Comparison of ENCODE assay signal across 16 cellular contexts in the genomic region with DNA sequence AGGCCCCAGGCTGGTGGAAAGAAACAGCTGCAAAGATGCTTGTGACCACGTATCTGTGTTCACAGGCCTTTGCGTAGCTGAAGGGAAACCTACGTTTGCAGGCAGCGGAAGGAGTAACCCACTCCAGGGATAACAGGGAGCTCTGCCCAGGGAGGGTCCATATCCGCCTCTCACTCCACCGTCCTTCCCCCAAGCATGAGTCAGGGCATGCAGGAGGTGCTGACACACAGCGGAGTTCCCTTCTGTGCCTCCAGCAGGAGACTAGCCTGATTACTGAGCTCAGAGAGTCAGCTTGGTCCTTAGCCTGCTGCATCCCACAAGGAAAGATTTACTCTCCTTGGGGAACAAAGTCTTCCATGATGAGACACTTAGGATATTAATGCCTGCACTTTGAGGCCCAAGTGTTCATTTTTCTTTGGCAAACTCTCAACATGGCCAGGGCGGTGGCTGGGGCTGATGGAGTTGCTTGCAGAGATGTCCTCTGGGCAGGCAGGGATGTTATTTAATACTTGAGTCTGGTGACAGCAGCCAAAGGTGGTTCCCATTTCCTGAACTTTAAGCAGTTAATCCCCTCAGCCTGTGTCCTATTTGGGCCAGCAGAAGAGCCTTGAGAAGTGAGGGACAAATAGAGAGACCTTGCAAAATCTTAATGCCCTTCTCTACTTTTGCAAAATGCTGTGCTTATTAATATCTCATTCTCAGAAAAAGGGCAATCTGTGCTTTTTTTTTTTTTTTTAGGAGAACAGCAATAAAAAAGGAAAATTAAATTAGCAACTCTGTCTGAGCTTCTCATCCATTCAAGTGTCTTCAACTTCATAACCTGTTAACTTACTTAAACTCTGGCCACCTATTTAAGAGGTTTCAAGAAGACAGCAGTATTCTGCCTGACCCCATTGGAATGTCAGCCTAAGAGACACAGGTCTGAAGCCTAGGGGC.
DNase-seq lines count a peak whose midpoint lies in the region; ATAC-seq and TF ChIP-seq lines count a peak whose summit lies in the region.
"Had no signal": no experiment of that assay in that cellular context is flagged by ENCODE, and none has a peak within 500 bp of the region (broad histone marks: within the 10 kb centered on the region; RNA-seq: fewer than 3 reads in every experiment).

No MANE protein-coding gene starts in this region.

- H3K4me1 Mint-ChIP-seq in activated CD8-positive, alpha-beta T cell treated with anti-CD3 and anti-CD28 coated beads, Interleukin-2, amount 10 ng/mL, durations not matched to agents 7 days and 5 days (ENCODE audit: low read depth), result no peaks in the 10 kb centered on the region
- H3K4me1 Mint-ChIP-seq: activated CD4-positive, alpha-beta T cell treated with anti-CD3 and anti-CD28 coated beads for 36 hours had no signal

- no peaks in the 10 kb centered on the region for H3K36me3 ChIP-seq in brain microvascular endothelial cell (replicated peaks)
- H3K36me3 ChIP-seq: pancreas, upper lobe of right lung had no signal

- no peak overlapping the region for H3K4me3 ChIP-seq in brain microvascular endothelial cell (ENCODE audit: low read depth, low read length)
- H3K4me3 ChIP-seq: pancreas, upper lobe of right lung had no signal

- H3K9me3 Mint-ChIP-seq in activated CD8-positive, alpha-beta T cell treated with anti-CD3 and anti-CD28 coated beads, Interleukin-2, amount 10 ng/mL, durations not matched to agents 7 days and 5 days (ENCODE audit: insufficient read depth), result no peaks in the 10 kb centered on the region
- H3K9me3 Mint-ChIP-seq: activated T-cell treated with anti-CD3 and anti-CD28 coated beads, Interleukin-2, amount 50 U/mL, for 72 hours; T-helper 1 cell treated with Interleukin-12 subunit alpha and Interleukin-12 subunit beta and Interleukin-4 antibody, amounts not matched to agents 30 μg/mL and 1 μg/mL, for 36 hours had no signal

- no peak for TF ChIP-seq CTCF in brain microvascular endothelial cell (IDR thresholded peaks at IDR 0.05; ENCODE audit: low read depth, low read length, missing control alignments)

- POLR2A ChIA-PET in HEK293T (lab: Yijun Ruan, JAX), result interaction anchor here (0.6 to 1.2 kb wide), 4 partner anchors 12 to 115 kb away, joined by 3 to 4 read pairs (median 4); no protein-coding TSS in a partner anchor
- POLR2A ChIA-PET in activated CD8-positive, alpha-beta T cell treated with anti-CD3 and anti-CD28 coated beads, Interleukin-2, amount 10 ng/mL, durations not matched to agents 7 days and 5 days (lab: Charles Lee), result no interaction called here

- no peak overlapping the region for H3K27ac ChIP-seq in brain microvascular endothelial cell
- H3K27ac ChIP-seq: pancreas, upper lobe of right lung had no signal

- no peak overlapping the region for H3K27ac Mint-ChIP-seq in activated CD8-positive, alpha-beta T cell treated with anti-CD3 and anti-CD28 coated beads, Interleukin-2, amount 10 ng/mL, durations not matched to agents 7 days and 5 days
- H3K27ac Mint-ChIP-seq: activated CD4-positive, alpha-beta T cell treated with anti-CD3 and anti-CD28 coated beads for 36 hours; activated T-cell treated with anti-CD3 and anti-CD28 coated beads, Interleukin-2, amount 50 U/mL, for 72 hours; H9; T-helper 1 cell treated with Interleukin-12 subunit alpha and Interleukin-12 subunit beta and Interleukin-4 antibody, amounts not matched to agents 30 μg/mL and 1 μg/mL, for 36 hours had no signal

- ATAC-seq in activated CD8-positive, alpha-beta T cell treated with anti-CD3 and anti-CD28 coated beads, Interleukin-2, amount 10 ng/mL, durations not matched to agents 7 days and 5 days, result no peak
- ATAC-seq: activated CD4-positive, alpha-beta T cell treated with anti-CD3 and anti-CD28 coated beads for 36 hours; activated T-cell treated with anti-CD3 and anti-CD28 coated beads, Interleukin-2, amount 50 U/mL, for 72 hours had no signal

- peak; percentile 72 for DNase-seq in A172 (ENCODE audit: low spot score)
- DNase-seq in HEK293T (ENCODE audit: extremely low spot score), result peak; percentile 15
- DNase-seq in brain microvascular endothelial cell, result peak; percentile 53
- peak; percentile 66 for DNase-seq in islet precursor cell
- no peak for DNase-seq in activated CD4-positive, alpha-beta T cell treated with anti-CD3 and anti-CD28 coated beads for 4 hours
- no peak for DNase-seq in activated CD8-positive, alpha-beta T cell treated with anti-CD3 and anti-CD28 coated beads, Interleukin-2, amount 10 ng/mL, durations not matched to agents 7 days and 5 days
- no peak for DNase-seq in NCI-H1694 treated with DMSO at 0.1 percent for 48 hours (lab: John Stamatoyannopoulos, UW)
- no peak for DNase-seq in hippocampal formation (lab: John Stamatoyannopoulos, UW)
- DNase-seq: activated CD4-positive, alpha-beta T cell treated with anti-CD3 and anti-CD28 coated beads for 36 hours; activated T-cell treated with anti-CD3 and anti-CD28 coated beads, Interleukin-2, amount 50 U/mL, for 72 hours; anterior cingulate cortex; H9; pancreas; stimulated activated CD8-positive, alpha-beta memory T cell treated with anti-CD3 and anti-CD28 coated beads, Interleukin-4, amount 100 ng/mL, for 48 hours; upper lobe of right lung had no signal

- H3K27me3 ChIP-seq in brain microvascular endothelial cell (replicated peaks), result no peaks in the 10 kb centered on the region
- H3K27me3 ChIP-seq: pancreas, upper lobe of right lung had no signal

- in situ Hi-C loops in brain microvascular endothelial cell (cut with HindIII; ENCODE audit: low pct_ligation_motif_present, low sequenced_read_pairs), result no loop called here

- no peak overlapping the region for H3K4me3 Mint-ChIP-seq in activated CD8-positive, alpha-beta T cell treated with anti-CD3 and anti-CD28 coated beads, Interleukin-2, amount 10 ng/mL, durations not matched to agents 7 days and 5 days
- H3K4me3 Mint-ChIP-seq: activated CD4-positive, alpha-beta T cell treated with anti-CD3 and anti-CD28 coated beads for 36 hours; activated T-cell treated with anti-CD3 and anti-CD28 coated beads, Interleukin-2, amount 50 U/mL, for 72 hours; H9; T-helper 1 cell treated with Interleukin-12 subunit alpha and Interleukin-12 subunit beta and Interleukin-4 antibody, amounts not matched to agents 30 μg/mL and 1 μg/mL, for 36 hours had no signal

- no peaks in the 10 kb centered on the region for H3K36me3 Mint-ChIP-seq in activated CD8-positive, alpha-beta T cell treated with anti-CD3 and anti-CD28 coated beads, Interleukin-2, amount 10 ng/mL, durations not matched to agents 7 days and 5 days (ENCODE audit: low read depth)

- H3K27me3 Mint-ChIP-seq in activated CD8-positive, alpha-beta T cell treated with anti-CD3 and anti-CD28 coated beads, Interleukin-2, amount 10 ng/mL, durations not matched to agents 7 days and 5 days (ENCODE audit: low read depth), result no peaks in the 10 kb centered on the region
- H3K27me3 Mint-ChIP-seq: activated CD4-positive, alpha-beta T cell treated with anti-CD3 and anti-CD28 coated beads for 36 hours had no signal

- CTCF ChIA-PET in HEK293T (lab: Yijun Ruan, JAX), result interaction anchor here (0.5 to 1.5 kb wide), 4 partner anchors 12 to 928 kb away, joined by 3 to 5 read pairs (median 4); no protein-coding TSS in a partner anchor
- CTCF ChIA-PET in activated CD8-positive, alpha-beta T cell treated with anti-CD3 and anti-CD28 coated beads, Interleukin-2, amount 10 ng/mL, durations not matched to agents 7 days and 5 days (lab: Charles Lee), result interaction anchor here (0.7 kb wide), 1 partner anchor 36 kb away, joined by 3 read pairs; no protein-coding TSS in a partner anchor

TF ChIP-seq in HEK293T, 16 proteins besides CTCF, POLR2A, EP300 and RAD21:
- no peak for TF ChIP-seq ARNT (IDR thresholded peaks at IDR 0.05)
- TF ChIP-seq FOXK2 (IDR thresholded peaks at IDR 0.05), result no peak
- TF ChIP-seq L3MBTL2 (conservative IDR thresholded peaks at IDR 0.05), result no peak
- no peak for TF ChIP-seq TARDBP (IDR thresholded peaks at IDR 0.05)
- TF ChIP-seq SP1 (IDR thresholded peaks at IDR 0.05), result no peak
- TF ChIP-seq NFRKB (IDR thresholded peaks at IDR 0.05), result no peak
- no peak for TF ChIP-seq LEF1 (IDR thresholded peaks at IDR 0.05; ENCODE audit: borderline replicate concordance)
- no peak for TF ChIP-seq HDGF (IDR thresholded peaks at IDR 0.05; ENCODE audit: borderline replicate concordance)
- no peak for TF ChIP-seq FOXM1 (IDR thresholded peaks at IDR 0.05; ENCODE audit: borderline replicate concordance)
- TF ChIP-seq BHLHE40 (IDR thresholded peaks at IDR 0.05; ENCODE audit: borderline replicate concordance), result no peak

Comparison
In these comparisons a context has a peak if more than half of its experiments do, and no peak if none do; other contexts are left out.
1. DNase-seq: peak in A172 (single experiment), HEK293T (single experiment), brain microvascular endothelial cell (single experiment) and islet precursor cell (single experiment); none in activated CD4-positive, alpha-beta T cell treated with anti-CD3 and anti-CD28 coated beads for 4 hours (0 of 2), activated CD8-positive, alpha-beta T cell treated with anti-CD3 and anti-CD28 coated beads, Interleukin-2, amount 10 ng/mL, durations not matched to agents 7 days and 5 days (single experiment), NCI-H1694 treated with DMSO at 0.1 percent for 48 hours (single experiment) and hippocampal formation (0 of 2).